ENCODE assay signal across 8 cellular contexts in the genomic region with DNA sequence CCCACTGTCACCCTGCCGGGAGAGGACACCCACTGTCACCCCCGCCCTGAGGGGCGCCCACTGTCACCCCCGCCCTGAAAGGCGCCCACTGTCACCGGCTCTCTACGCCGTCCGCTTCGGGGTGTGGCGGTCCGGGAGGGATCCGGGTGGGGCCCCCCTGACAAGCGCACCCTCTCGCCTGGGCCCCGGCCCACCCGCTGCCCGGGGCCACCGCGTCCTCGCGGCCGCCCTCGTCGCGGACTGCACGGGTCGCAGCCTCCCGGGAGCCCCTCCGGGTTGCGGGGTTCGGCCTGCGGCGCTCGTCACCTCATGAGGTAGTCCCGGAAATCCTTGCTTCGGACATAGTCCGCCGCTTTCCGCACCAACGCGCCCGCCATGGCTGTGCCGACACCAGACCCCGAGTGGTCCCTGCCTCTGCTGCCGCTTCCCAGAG. TPM values are rescaled to one million over a fixed set of nuclear protein-coding genes. Genes with fewer than 3 reads are reported as not detected.
DNase-seq lines count a peak whose midpoint lies in the region; ATAC-seq, FAIRE-seq and TF ChIP-seq lines count a peak whose summit lies in the region.

No MANE protein-coding gene starts in this region.

- peak overlapping the region; percentile 93 to 99 (median 96) for H3K27ac ChIP-seq in gastrocnemius medialis

- in situ Hi-C loops in gastrocnemius medialis (cut with MboI; ENCODE audit: low sequenced_read_pairs in 4 of 4), result no loop called here

- TF ChIP-seq CTCF in GM06990 (IDR thresholded peaks at IDR 0.05; ENCODE audit: insufficient read depth, low read length, poor library complexity, severe bottlenecking) (no peak), HFF-Myc (IDR thresholded peaks at IDR 0.05; ENCODE audit: low read depth, low read length, missing control alignments) (no peak), gastrocnemius medialis (IDR thresholded peaks at IDR 0.05 in 4 of 5, conservative IDR thresholded peaks at IDR 0.05 in 1 of 5) (no peak), D721Med (IDR thresholded peaks at IDR 0.05; ENCODE audit: insufficient read depth, missing control alignments) (no peak)

- peaks cover 25 to 38% of the 10 kb centered on the region in 2 donors for H3K4me1 ChIP-seq in gastrocnemius medialis

- ATAC-seq in gastrocnemius medialis, result peak; percentile 20 to 27

- H3K9me3 ChIP-seq in gastrocnemius medialis, result no peaks in the 10 kb centered on the region

- DNase-seq in GM06990 (ENCODE audit: extremely low read depth, insufficient read length), result no peak
- DNase-seq in HFF-Myc (ENCODE audit: extremely low read depth, low read depth), result no peak
- peak; percentile 3 for DNase-seq in T-helper 22 cell (ENCODE audit: low read depth)
- peak; percentile 30 for DNase-seq in globus pallidus (ENCODE audit: low spot score)
- DNase-seq in gastrocnemius medialis, result no peak
- DNase-seq in foreskin melanocyte, result no peak
- DNase-seq in D721Med (ENCODE audit: insufficient read length, low spot score), result no peak
- no peak for DNase-seq in NCI-H1694 treated with DMSO at 0.1 percent for 48 hours (lab: John Stamatoyannopoulos, UW)

- peak overlapping the region; percentile 94 for H3K4me3 ChIP-seq in GM06990 (replicated peaks; ENCODE audit: low read depth, low read length)
- H3K4me3 ChIP-seq in HFF-Myc (replicated peaks; ENCODE audit: low read depth, low read length), result peak overlapping the region; percentile 70
- H3K4me3 ChIP-seq in gastrocnemius medialis, result peak overlapping the region; percentile 80 to 93 (median 90)

- H3K27me3 ChIP-seq in GM06990 (replicated peaks; ENCODE audit: control insufficient read depth, insufficient read depth, low read length), result no peaks in the 10 kb centered on the region
- no peaks in the 10 kb centered on the region for H3K27me3 ChIP-seq in gastrocnemius medialis

- peak; percentile 89 to 95 for TF ChIP-seq POLR2A in gastrocnemius medialis (IDR thresholded peaks at IDR 0.05)

- FAIRE-seq in D721Med (lab: Jason Lieb, UNC), result no peak

- no peaks in the 10 kb centered on the region for H3K36me3 ChIP-seq in GM06990 (ENCODE audit: control insufficient read depth, insufficient read depth, low read length)
- no peaks in the 10 kb centered on the region for H3K36me3 ChIP-seq in gastrocnemius medialis

- intact Hi-C loops in gastrocnemius medialis (cut with DNase I; ENCODE audit: low total_unique reads), result loop anchor here (1.0 to 5.0 kb wide), 6 partner anchors 17 to 310 kb away; a partner anchor contains a TSS

RNA-seq across cellular contexts. Expression of a gene that starts 0.2 kb away (rescaled TPM):
- total RNA-seq in gastrocnemius medialis, result 100 to 1,000 TPM in 1 of 4 donors, 10 to 100 TPM in 3; 75.0 to 127 (median 97.4) TPM

RNA-seq across cellular contexts. Expression of a gene that starts 40.2 kb away (rescaled TPM):
- 10 to 100 TPM; 14.1 to 29.0 (median 16.8) TPM for total RNA-seq in gastrocnemius medialis

Comparison
In these comparisons a context has a peak if more than half of its experiments do, and no peak if none do; other contexts are left out.
1. DNase-seq: peak in T-helper 22 cell (single experiment) and globus pallidus (single experiment); none in GM06990 (single experiment), HFF-Myc (single experiment), gastrocnemius medialis (0 of 2), foreskin melanocyte (single experiment), D721Med (single experiment) and NCI-H1694 treated with DMSO at 0.1 percent for 48 hours (single experiment).
2. Peak in every context shown above with its lines, with median percentiles within 50 percentile points of each other: H3K4me3 ChIP-seq.